Comparison of ENCODE assay signal across 7 cellular contexts in the genomic region with DNA sequence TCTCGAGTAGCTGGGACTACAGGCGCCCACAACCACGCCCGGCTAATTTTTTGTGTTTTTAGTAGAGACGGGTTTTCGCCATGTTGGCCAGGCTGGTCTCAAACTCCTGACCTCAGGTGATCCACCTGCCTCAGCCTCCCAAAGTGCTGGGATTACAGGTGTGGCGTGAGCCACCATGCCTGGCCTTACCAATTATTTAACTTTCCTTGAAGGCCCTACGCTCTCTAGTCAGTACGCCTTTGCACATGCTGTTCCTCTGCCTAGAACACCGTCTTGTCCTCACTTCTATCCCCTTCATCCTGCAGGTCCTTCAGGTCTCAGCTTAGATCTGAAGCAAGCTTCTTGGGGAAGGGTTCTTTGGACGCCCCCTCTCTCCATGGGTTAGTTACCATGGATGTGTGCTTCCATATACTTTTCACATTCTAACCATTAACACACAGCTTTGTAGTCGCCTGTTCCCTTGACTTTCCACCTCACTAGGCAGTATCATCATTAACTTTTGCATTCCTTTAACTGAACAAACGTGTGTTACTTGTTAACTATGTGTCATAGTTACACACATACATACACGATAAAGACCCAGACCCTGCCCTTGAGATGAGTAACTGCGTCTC. TPM values are rescaled to one million over a fixed set of nuclear protein-coding genes. Genes with fewer than 3 reads are reported as not detected.
DNase-seq lines count a peak whose midpoint lies in the region; ATAC-seq lines count a peak whose summit lies in the region.

No MANE protein-coding gene starts in this region.

- H3K27me3 Mint-ChIP-seq in activated T-helper 1 cell treated with anti-CD3 and anti-CD28 coated beads, Interleukin-12 subunit alpha, Interleukin-12 subunit beta, Interleukin-2, Interleukin-4 antibody, amounts not matched to agents 30 ng/mL and 10 ng/mL and 1 ng/mL, durations not matched to agents 14 hours and 24 hours and 36 hours (ENCODE audit: insufficient read depth), result no peaks in the 10 kb centered on the region
- H3K27me3 Mint-ChIP-seq in stimulated activated naive CD8-positive, alpha-beta T cell treated with anti-CD3 and anti-CD28 coated beads, Interleukin-15, amount 100 ng/mL, for 72 hours, result no peaks in the 10 kb centered on the region

- H3K9me3 ChIP-seq in iPS-18c (ENCODE audit: control insufficient read depth, insufficient read depth, low read length), result no peaks in the 10 kb centered on the region
- H3K9me3 ChIP-seq in aorta (ENCODE audit: control insufficient read depth, low read length), result no peaks in the 10 kb centered on the region

- no peaks in the 10 kb centered on the region for H3K4me1 ChIP-seq in aorta (ENCODE audit: control insufficient read depth in 1 of 2, insufficient read depth in 2 of 2, low read length in 2 of 2)

- intact Hi-C loops in activated T-helper 1 cell treated with anti-CD3 and anti-CD28 coated beads, Interleukin-12 subunit alpha, Interleukin-12 subunit beta, Interleukin-2, Interleukin-4 antibody, amounts not matched to agents 30 ng/mL and 10 ng/mL and 1 ng/mL, durations not matched to agents 14 hours and 24 hours and 36 hours (cut with micrococcal nuclease), result loop anchor here (1.0 to 2.0 kb wide), 7 partner anchors 71 to 519 kb away; a partner anchor contains a TSS
- intact Hi-C loops in aorta (cut with DNase I), result loop anchor here in 1 of 2 donors (2.0 to 10.0 kb wide), 2 partner anchors 71 to 127 kb away; a partner anchor contains a TSS

- H3K36me3 ChIP-seq in aorta (ENCODE audit: control insufficient read depth in 1 of 2, insufficient read depth in 2 of 2, low read length in 1 of 2), result no peaks in the 10 kb centered on the region

- H3K4me1 Mint-ChIP-seq in activated T-helper 1 cell treated with anti-CD3 and anti-CD28 coated beads, Interleukin-12 subunit alpha, Interleukin-12 subunit beta, Interleukin-2, Interleukin-4 antibody, amounts not matched to agents 30 ng/mL and 10 ng/mL and 1 ng/mL, durations not matched to agents 14 hours and 24 hours and 36 hours (ENCODE audit: low read depth), result peaks cover 19% of the 10 kb centered on the region
- peaks cover 25% of the 10 kb centered on the region for H3K4me1 Mint-ChIP-seq in stimulated activated naive CD8-positive, alpha-beta T cell treated with anti-CD3 and anti-CD28 coated beads, Interleukin-15, amount 100 ng/mL, for 72 hours

- H3K27me3 ChIP-seq in aorta (ENCODE audit: control insufficient read depth in 1 of 2, insufficient read depth in 2 of 2, low read length in 1 of 2), result no peaks in the 10 kb centered on the region

- peak overlapping the region; percentile 99 for H3K4me3 Mint-ChIP-seq in activated T-helper 1 cell treated with anti-CD3 and anti-CD28 coated beads, Interleukin-12 subunit alpha, Interleukin-12 subunit beta, Interleukin-2, Interleukin-4 antibody, amounts not matched to agents 30 ng/mL and 10 ng/mL and 1 ng/mL, durations not matched to agents 14 hours and 24 hours and 36 hours
- H3K4me3 Mint-ChIP-seq in stimulated activated naive CD8-positive, alpha-beta T cell treated with anti-CD3 and anti-CD28 coated beads, Interleukin-15, amount 100 ng/mL, for 72 hours, result peak overlapping the region; percentile 87 to 93

- peak overlapping the region; percentile 96 for H3K27ac Mint-ChIP-seq in activated T-helper 1 cell treated with anti-CD3 and anti-CD28 coated beads, Interleukin-12 subunit alpha, Interleukin-12 subunit beta, Interleukin-2, Interleukin-4 antibody, amounts not matched to agents 30 ng/mL and 10 ng/mL and 1 ng/mL, durations not matched to agents 14 hours and 24 hours and 36 hours
- H3K27ac Mint-ChIP-seq in stimulated activated naive CD8-positive, alpha-beta T cell treated with anti-CD3 and anti-CD28 coated beads, Interleukin-15, amount 100 ng/mL, for 72 hours, result peak overlapping the region; percentile 96 to 98

- H3K9me3 Mint-ChIP-seq in activated T-helper 1 cell treated with anti-CD3 and anti-CD28 coated beads, Interleukin-12 subunit alpha, Interleukin-12 subunit beta, Interleukin-2, Interleukin-4 antibody, amounts not matched to agents 30 ng/mL and 10 ng/mL and 1 ng/mL, durations not matched to agents 14 hours and 24 hours and 36 hours, result no peaks in the 10 kb centered on the region
- no peaks in the 10 kb centered on the region for H3K9me3 Mint-ChIP-seq in stimulated activated naive CD8-positive, alpha-beta T cell treated with anti-CD3 and anti-CD28 coated beads, Interleukin-15, amount 100 ng/mL, for 72 hours

- no peak for DNase-seq in activated T-helper 1 cell treated with anti-CD3 and anti-CD28 coated beads, Interleukin-12 subunit alpha, Interleukin-12 subunit beta, Interleukin-2, Interleukin-4 antibody, amounts not matched to agents 30 ng/mL and 10 ng/mL and 1 ng/mL, durations not matched to agents 14 hours and 24 hours and 36 hours (ENCODE audit: low spot score)
- DNase-seq in stimulated activated naive CD8-positive, alpha-beta T cell treated with anti-CD3 and anti-CD28 coated beads, Interleukin-15, amount 100 ng/mL, for 72 hours, result no peak
- DNase-seq in aorta (no peak), NCI-H2107 (lab: John Stamatoyannopoulos, UW) (no peak), NK-92 (lab: John Stamatoyannopoulos, UW; ENCODE audit: unreplicated experiment) (no peak)

- ATAC-seq in HG02970 (IDR thresholded peaks at IDR 0.05; ENCODE audit: low FRiP score, unreplicated experiment) (peak; percentile 4), aorta (ENCODE audit: low FRiP score) (no peak)
- ATAC-seq in stimulated activated naive CD8-positive, alpha-beta T cell treated with anti-CD3 and anti-CD28 coated beads, Interleukin-15, amount 100 ng/mL, for 72 hours, result no peak

- no peak overlapping the region for H3K27ac ChIP-seq in aorta (ENCODE audit: low read depth in 1 of 2, low read length in 2 of 2)

- 72 to 73% methylated on average over 15 of the region's 15 CpGs for WGBS in aorta, 2 donors

- peak overlapping the region; percentile 96; the same call in 1 of the 2 replicates for H3K4me3 ChIP-seq in iPS-18c (ENCODE audit: insufficient read depth, low read depth, low read length)
- H3K4me3 ChIP-seq in aorta (ENCODE audit: low read length in 2 of 2), result no peak overlapping the region

- H3K36me3 Mint-ChIP-seq in activated T-helper 1 cell treated with anti-CD3 and anti-CD28 coated beads, Interleukin-12 subunit alpha, Interleukin-12 subunit beta, Interleukin-2, Interleukin-4 antibody, amounts not matched to agents 30 ng/mL and 10 ng/mL and 1 ng/mL, durations not matched to agents 14 hours and 24 hours and 36 hours (ENCODE audit: low read depth), result peaks cover 24% of the 10 kb centered on the region

RNA-seq across cellular contexts. Expression of a gene that starts 0.6 kb away (rescaled TPM):
- total RNA-seq in activated T-helper 1 cell treated with anti-CD3 and anti-CD28 coated beads, Interleukin-12 subunit alpha, Interleukin-12 subunit beta, Interleukin-2, Interleukin-4 antibody, amounts not matched to agents 30 ng/mL and 10 ng/mL and 1 ng/mL, durations not matched to agents 14 hours and 24 hours and 36 hours, result 131 and 134 TPM in 2 replicates
- total RNA-seq in aorta, result 10 to 100 TPM; 83.7 to 84.8 TPM
- polyA plus RNA-seq in aorta, result 100 to 1,000 TPM; 120 to 270 TPM

RNA-seq across cellular contexts. Expression of a gene that starts 31.9 kb away (rescaled TPM):
- total RNA-seq in activated T-helper 1 cell treated with anti-CD3 and anti-CD28 coated beads, Interleukin-12 subunit alpha, Interleukin-12 subunit beta, Interleukin-2, Interleukin-4 antibody, amounts not matched to agents 30 ng/mL and 10 ng/mL and 1 ng/mL, durations not matched to agents 14 hours and 24 hours and 36 hours, result 0.03 and 0.07 TPM in 2 replicates
- 100 to 1,000 TPM; 135 to 245 TPM for total RNA-seq in aorta
- polyA plus RNA-seq in aorta, result 10 to 100 TPM in 1 of 2 donors, 1 to 10 TPM in 1; 7.8 to 18.3 TPM

RNA-seq across cellular contexts. Expression of a gene that starts 48.4 kb away (rescaled TPM):
- total RNA-seq in activated T-helper 1 cell treated with anti-CD3 and anti-CD28 coated beads, Interleukin-12 subunit alpha, Interleukin-12 subunit beta, Interleukin-2, Interleukin-4 antibody, amounts not matched to agents 30 ng/mL and 10 ng/mL and 1 ng/mL, durations not matched to agents 14 hours and 24 hours and 36 hours, result not detected in 2 replicates
- 1 to 10 TPM; 2.1 to 6.1 TPM for total RNA-seq in aorta
- polyA plus RNA-seq in aorta, result under 1 TPM in 1 of 2 donors, not detected in 1; 0.15 TPM

Comparison
In these comparisons a context has a peak if more than half of its experiments do, and no peak if none do; other contexts are left out.
1. RNA of a gene that starts 31.9 kb away (total RNA-seq): 135 to 245 TPM in aorta; 0.03 to 0.07 TPM in activated T-helper 1 cell treated with anti-CD3 and anti-CD28 coated beads, Interleukin-12 subunit alpha, Interleukin-12 subunit beta, Interleukin-2, Interleukin-4 antibody, amounts not matched to agents 30 ng/mL and 10 ng/mL and 1 ng/mL, durations not matched to agents 14 hours and 24 hours and 36 hours; every median in the first group is over 100 times any median in the second.